In genomic region chr19:8580710-8581281, GRCh38 we compare ENCODE assay signal across 1 cellular context.
TF ChIP-seq lines count a peak whose summit lies in the region.

No MANE protein-coding gene starts in this region.

TF ChIP-seq in HepG2, 621 proteins besides CTCF, POLR2A, EP300 and RAD21 (continued from another document and continues in another):
- peak; percentile 26; the same call in 1 of the 2 replicates for TF ChIP-seq ATF2 (CRISPR knock-in tag; IDR thresholded peaks at IDR 0.05)
- peak; percentile 41 for TF ChIP-seq ZNF574 (CRISPR knock-in tag; IDR thresholded peaks at IDR 0.05)
- 0 out of 2 replicates have a peak, but pooled peaks have one; percentile 44 for TF ChIP-seq ZSCAN9 (CRISPR knock-in tag; IDR thresholded peaks at IDR 0.05; ENCODE audit: borderline replicate concordance)
- TF ChIP-seq SOX6 (IDR thresholded peaks at IDR 0.05): no peak
- peak; percentile 31; the same call in 1 of the 2 replicates for TF ChIP-seq SOX6 (CRISPR knock-in tag; IDR thresholded peaks at IDR 0.05)
- no peak for TF ChIP-seq ZNF251 (CRISPR knock-in tag; IDR thresholded peaks at IDR 0.05)
- TF ChIP-seq FOSL2 (CRISPR knock-in tag; IDR thresholded peaks at IDR 0.05): peak; percentile 27; the same call in 1 of the 2 replicates
- no peak for TF ChIP-seq THAP8 (CRISPR knock-in tag; IDR thresholded peaks at IDR 0.05; ENCODE audit: borderline replicate concordance)
- TF ChIP-seq FOXP1 (IDR thresholded peaks at IDR 0.05): no peak
- TF ChIP-seq FOXP1 (CRISPR knock-in tag; IDR thresholded peaks at IDR 0.05): 0 out of 2 replicates have a peak, but pooled peaks have one; percentile 17
- TF ChIP-seq ZNF773 (CRISPR knock-in tag; IDR thresholded peaks at IDR 0.05; ENCODE audit: borderline replicate concordance): no peak
- TF ChIP-seq FOXO1 (CRISPR knock-in tag; IDR thresholded peaks at IDR 0.05): peak; percentile 26; the same call in 1 of the 2 replicates
- no peak for TF ChIP-seq SYNCRIP (IDR thresholded peaks at IDR 0.05; ENCODE audit: insufficient read depth, low read depth, low read length)
- TF ChIP-seq FOXA3 (CRISPR knock-in tag; IDR thresholded peaks at IDR 0.05): peak; percentile 40
- peak; percentile 97 for TF ChIP-seq XRCC5 (optimal IDR thresholded peaks at IDR 0.05; ENCODE audit: low read length)
- peak; percentile 100 for TF ChIP-seq ZBTB42 (CRISPR knock-in tag; IDR thresholded peaks at IDR 0.05)
- no peak for TF ChIP-seq GABPA (IDR thresholded peaks at IDR 0.05; ENCODE audit: low read depth, low read length)
- TF ChIP-seq GABPA (CRISPR knock-in tag; IDR thresholded peaks at IDR 0.05; ENCODE audit: low read depth): peak; percentile 72
- TF ChIP-seq ZNF619 (CRISPR knock-in tag; IDR thresholded peaks at IDR 0.05): no peak
- TF ChIP-seq GPN1 (CRISPR knock-in tag; IDR thresholded peaks at IDR 0.05; ENCODE audit: borderline replicate concordance): no peak
- peak; percentile 56; the same call in 1 of the 2 replicates for TF ChIP-seq ZNF263 (CRISPR knock-in tag; IDR thresholded peaks at IDR 0.05)
- TF ChIP-seq IRF2 (CRISPR knock-in tag; IDR thresholded peaks at IDR 0.05): 0 out of 2 replicates have a peak, but pooled peaks have one; percentile 33
- 0 out of 2 replicates have a peak, but pooled peaks have one; percentile 35 for TF ChIP-seq FOXK1 (CRISPR knock-in tag; IDR thresholded peaks at IDR 0.05; ENCODE audit: borderline replicate concordance, low read depth)
- peak; percentile 44; the same call in 1 of the 2 replicates for TF ChIP-seq HOXA3 (CRISPR knock-in tag; IDR thresholded peaks at IDR 0.05)
- TF ChIP-seq ZNF580 (CRISPR knock-in tag; IDR thresholded peaks at IDR 0.05; ENCODE audit: borderline replicate concordance, low read depth): peak; percentile 72; the same call in 1 of the 2 replicates
- no peak for TF ChIP-seq MAZ (IDR thresholded peaks at IDR 0.05; ENCODE audit: borderline replicate concordance, low read depth, low read length)
- TF ChIP-seq MAZ (CRISPR knock-in tag; IDR thresholded peaks at IDR 0.05; ENCODE audit: low read depth): peak; percentile 20; the same call in 1 of the 2 replicates
- peak; percentile 83; the same call in 1 of the 2 replicates for TF ChIP-seq TFAP4 (IDR thresholded peaks at IDR 0.05; ENCODE audit: borderline replicate concordance, low read depth)
- peak; percentile 76 for TF ChIP-seq SMC3 (IDR thresholded peaks at IDR 0.05; ENCODE audit: low read length)
- TF ChIP-seq MXD4 (CRISPR knock-in tag; IDR thresholded peaks at IDR 0.05): 0 out of 2 replicates have a peak, but pooled peaks have one; percentile 38
- TF ChIP-seq ERF (CRISPR knock-in tag; IDR thresholded peaks at IDR 0.05): 0 out of 2 replicates have a peak, but pooled peaks have one; percentile 31
- no peak for TF ChIP-seq ZNF709 (CRISPR knock-in tag; IDR thresholded peaks at IDR 0.05)
- TF ChIP-seq SKI (IDR thresholded peaks at IDR 0.05; ENCODE audit: partially characterized antibody): peak; percentile 22
- no peak for TF ChIP-seq SNRNP70 (IDR thresholded peaks at IDR 0.05; ENCODE audit: low read depth, low read length)
- no peak for TF ChIP-seq POGZ (CRISPR knock-in tag; IDR thresholded peaks at IDR 0.05)
- peak; percentile 57; the same call in 1 of the 2 replicates for TF ChIP-seq MIER2 (CRISPR knock-in tag; IDR thresholded peaks at IDR 0.05)
- peak; percentile 70 for TF ChIP-seq ZBTB33 (CRISPR knock-in tag; IDR thresholded peaks at IDR 0.05)
- TF ChIP-seq EZH2 (conservative IDR thresholded peaks at IDR 0.05; ENCODE audit: low read depth, low read length): no peak
- peak in 1 of 2 experiments; percentile 51; a peak in 1 of 4 replicates for TF ChIP-seq KLF16 (CRISPR knock-in tag; IDR thresholded peaks at IDR 0.05)
- TF ChIP-seq ZNF660 (CRISPR knock-in tag; IDR thresholded peaks at IDR 0.05; ENCODE audit: borderline replicate concordance, low read depth): no peak
- 0 out of 2 replicates have a peak, but pooled peaks have one; percentile 39 for TF ChIP-seq MIXL1 (CRISPR knock-in tag; IDR thresholded peaks at IDR 0.05)
- no peak for TF ChIP-seq NR2C2 (CRISPR knock-in tag; IDR thresholded peaks at IDR 0.05; ENCODE audit: borderline replicate concordance)
- peak; percentile 46 for TF ChIP-seq HNRNPK (IDR thresholded peaks at IDR 0.05; ENCODE audit: low read depth, low read length, poor library complexity, severe bottlenecking)
- TF ChIP-seq YY1 (IDR thresholded peaks at IDR 0.05; ENCODE audit: insufficient read depth, insufficient replicate concordance, low read depth, low read length): peak; percentile 46
- peak; percentile 73 to 87 for TF ChIP-seq HMGXB4 (CRISPR knock-in tag; IDR thresholded peaks at IDR 0.05; ENCODE audit: borderline replicate concordance in 1 of 2, low read depth in 1 of 2)
- 0 out of 2 replicates have a peak, but pooled peaks have one; percentile 40 for TF ChIP-seq ZBTB25 (CRISPR knock-in tag; IDR thresholded peaks at IDR 0.05)
- TF ChIP-seq DMTF1 (CRISPR knock-in tag; IDR thresholded peaks at IDR 0.05): no peak
- no peak for TF ChIP-seq ZNF207 (IDR thresholded peaks at IDR 0.05; ENCODE audit: borderline replicate concordance)
